15 cellular contexts compared by ENCODE assay signal in the genomic region with DNA sequence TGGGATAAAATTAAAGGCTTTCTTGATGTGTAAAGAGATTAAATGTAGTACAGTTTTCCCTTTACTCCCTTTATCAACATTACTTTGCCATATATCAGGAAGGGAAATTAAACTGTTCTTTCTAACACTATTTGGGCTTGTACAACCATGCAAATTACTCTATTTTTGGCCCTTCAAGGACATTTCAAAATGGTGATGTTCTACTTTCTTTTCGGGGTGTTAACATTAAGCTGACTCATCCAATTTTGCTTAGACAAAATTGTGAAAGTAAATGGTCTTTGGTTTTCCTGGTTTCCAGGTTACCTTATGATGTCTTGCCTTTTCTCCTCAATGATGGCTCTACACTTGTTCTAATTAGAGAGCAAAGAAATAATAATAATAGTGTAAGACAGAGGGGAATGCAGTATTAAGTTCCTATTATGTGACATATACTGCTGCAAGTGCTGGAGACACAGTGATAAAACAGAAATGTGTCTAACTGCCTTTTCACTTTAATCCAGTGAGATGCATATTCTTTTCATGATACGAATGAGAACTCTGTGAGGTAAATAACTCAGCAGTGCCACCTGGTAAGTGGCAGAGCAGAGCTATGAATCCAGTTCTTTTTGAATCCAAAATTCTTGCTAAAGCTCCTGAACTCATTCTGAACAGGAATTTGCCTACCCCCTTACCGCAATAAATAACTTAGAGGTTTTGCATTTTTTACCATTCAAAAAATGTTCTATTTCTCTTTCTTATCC.
A peak's percentile ranks its signal among the peaks of the same experiment; 100 is the strongest.
DNase-seq lines count a peak whose midpoint lies in the region; ATAC-seq and TF ChIP-seq lines count a peak whose summit lies in the region.
"Had no signal": no experiment of that assay in that cellular context is flagged by ENCODE, and none has a peak within 500 bp of the region (broad histone marks: within the 10 kb centered on the region; RNA-seq: fewer than 3 reads in every experiment).

No MANE protein-coding gene starts in this region.

- no peaks in the 10 kb centered on the region for H3K36me3 ChIP-seq in tibial artery
- H3K36me3 ChIP-seq: brain microvascular endothelial cell had no signal

- no peak for TF ChIP-seq CTCF in tibial artery (IDR thresholded peaks at IDR 0.05)

- intact Hi-C loops in tibial artery (cut with DNase I; ENCODE audit: low total_unique reads), result no loop called here

- ATAC-seq in GM21717 (IDR thresholded peaks at IDR 0.05; ENCODE audit: unreplicated experiment) (peak; percentile 53), HG02870 (IDR thresholded peaks at IDR 0.05; ENCODE audit: unreplicated experiment) (no peak)

- H3K27me3 ChIP-seq in tibial artery, result no peaks in the 10 kb centered on the region
- H3K27me3 ChIP-seq: brain microvascular endothelial cell had no signal

- H3K4me3 ChIP-seq in tibial artery, result peak overlapping the region; percentile 29 to 30

- peak overlapping the region; percentile 42 to 67 for H3K27ac ChIP-seq in tibial artery
- H3K27ac ChIP-seq: brain microvascular endothelial cell had no signal

- H3K9me3 ChIP-seq in tibial artery, result no peaks in the 10 kb centered on the region

- peak; percentile 7 for DNase-seq in RPMI8226
- DNase-seq in iris pigment epithelial cell (ENCODE audit: low read depth), result peak; percentile 54
- DNase-seq in tibial artery, result no peak
- DNase-seq in CD1c-positive myeloid dendritic cell (ENCODE audit: extremely low spot score), result no peak
- DNase-seq in activated CD8-positive, alpha-beta memory T cell treated with anti-CD3 and anti-CD28 coated beads for 24 hours, result no peak
- DNase-seq: activated CD4-positive, CD25-positive, alpha-beta regulatory T cell; activated CD8-positive, alpha-beta memory T cell treated with anti-CD3 and anti-CD28 coated beads, Interleukin-2, amount 50 U/mL, for 48 hours; activated naive CD4-positive, alpha-beta T cell treated with anti-CD3 and anti-CD28 coated beads, Interleukin-2, amount 10 ng/mL, durations not matched to agents 7 days and 5 days; brain microvascular endothelial cell; effector CD8-positive, alpha-beta T cell; foreskin melanocyte; NCI-H1417; T-helper 1 cell had no signal

- peaks cover 0 to 28% (median 3%) of the 10 kb centered on the region in 4 donors for H3K4me1 ChIP-seq in tibial artery

Comparison
In these comparisons a context has a peak if more than half of its experiments do, and no peak if none do; other contexts are left out.
1. DNase-seq: peak in RPMI8226 (single experiment) and iris pigment epithelial cell (single experiment); none in tibial artery (0 of 2), CD1c-positive myeloid dendritic cell (single experiment) and activated CD8-positive, alpha-beta memory T cell treated with anti-CD3 and anti-CD28 coated beads for 24 hours (single experiment).